In the genomic region with DNA sequence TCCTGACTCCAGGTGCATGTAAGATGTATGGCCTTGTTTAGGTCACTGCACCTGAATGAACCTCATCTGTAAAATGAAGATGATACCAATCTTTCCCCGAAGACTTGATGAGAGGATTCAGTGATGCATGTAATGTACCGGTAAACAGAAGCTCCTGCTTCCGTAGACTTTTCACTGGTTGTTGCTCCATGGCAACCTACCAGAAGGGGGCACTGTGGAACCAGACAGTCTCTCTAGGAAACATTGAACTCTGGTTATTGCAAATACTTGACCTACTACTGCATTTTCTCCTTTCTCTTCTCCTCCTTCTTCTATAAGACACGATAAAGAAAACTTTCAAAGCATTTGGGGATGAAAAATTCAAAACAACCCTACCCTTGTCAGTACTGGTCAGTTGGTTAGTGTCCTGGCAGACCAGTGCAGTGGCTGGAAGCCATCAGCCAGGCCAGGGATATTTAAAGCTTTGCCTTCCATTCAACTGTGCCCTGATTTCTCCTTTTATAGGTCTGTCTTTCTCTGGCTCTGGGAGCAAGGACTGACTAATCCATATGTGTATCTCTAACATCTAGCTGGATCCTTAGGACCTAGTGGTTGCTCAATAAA, we compare ENCODE assay signal across 8 cellular contexts.
DNase-seq lines count a peak whose midpoint lies in the region; FAIRE-seq and TF ChIP-seq lines count a peak whose summit lies in the region.

No MANE protein-coding gene starts in this region.

- dilution Hi-C loops in mammary epithelial cell (cut with HindIII; ENCODE audit: low sequenced_read_pairs) = no loop called here

- H4K20me1 ChIP-seq in mammary epithelial cell (ENCODE audit: insufficient read depth, low read length) = no peaks in the 10 kb centered on the region

- no peak overlapping the region for H3K4me2 ChIP-seq in mammary epithelial cell (ENCODE audit: insufficient read depth, low read depth, low read length)

- H3K9ac ChIP-seq in mammary epithelial cell (ENCODE audit: insufficient read depth, low read length) = no peak overlapping the region

- intact Hi-C loops in mammary epithelial cell (cut with micrococcal nuclease) (loop anchor here (1.0 kb wide), 2 partner anchors 153 to 164 kb away; no protein-coding TSS in a partner anchor), vagina (cut with DNase I) (no loop called here)

- no peaks in the 10 kb centered on the region for H3K79me2 ChIP-seq in mammary epithelial cell (ENCODE audit: insufficient read depth, low read length)

- H3K4me1 ChIP-seq in mammary epithelial cell (ENCODE audit: insufficient read depth, low read length) (no peaks in the 10 kb centered on the region), vagina (no peaks in the 10 kb centered on the region)

- 17% methylated on average over 4 of the region's 4 CpGs for WGBS in mammary epithelial cell (ENCODE audit: low coverage, missing lambda C conversion rate)

- CTCF ChIA-PET in mammary epithelial cell (lab: Charles Lee; ENCODE audit: low non-redundant PET) = interaction anchor here (0.5 to 2.2 kb wide), 3 partner anchors 153 to 667 kb away, joined by 3 to 19 read pairs (median 14); no protein-coding TSS in a partner anchor

- in situ Hi-C loops in mammary epithelial cell (cut with MboI; ENCODE audit: low sequenced_read_pairs in 2 of 2) = loop anchor here in 1 of 2 donors (5.0 kb wide), 1 partner anchor 164 kb away; no protein-coding TSS in a partner anchor

- peak; percentile 78 for TF ChIP-seq CTCF in GM12864 (IDR thresholded peaks at IDR 0.05; ENCODE audit: low read depth, low read length, missing control alignments)
- peak; percentile 86 to 92 for TF ChIP-seq CTCF in mammary epithelial cell (conservative IDR thresholded peaks at IDR 0.05 in 1 of 2, IDR thresholded peaks at IDR 0.05 in 1 of 2; ENCODE audit: extremely low read depth in 1 of 2, insufficient read depth in 1 of 2, low read depth in 1 of 2, low read length in 2 of 2)
- no peak for TF ChIP-seq CTCF in vagina (IDR thresholded peaks at IDR 0.05)

- H2AFZ ChIP-seq in mammary epithelial cell (ENCODE audit: low read depth, low read length) = no peak overlapping the region

- no peak for TF ChIP-seq POLR2A in vagina (IDR thresholded peaks at IDR 0.05)
- TF ChIP-seq POLR2A in GM12892 (IDR thresholded peaks at IDR 0.05; ENCODE audit: low read depth, low read length) = no peak

- H3K27me3 ChIP-seq in mammary epithelial cell (ENCODE audit: insufficient read depth, low read length) (peaks cover 3% of the 10 kb centered on the region), vagina (no peaks in the 10 kb centered on the region)

- DNase-seq in AG08395 (ENCODE audit: low spot score) (peak; percentile 58), GM12864 (ENCODE audit: low read depth) (peak; percentile 5), NCI-H187 treated with DMSO at 0.1 percent for 48 hours (lab: John Stamatoyannopoulos, UW) (peak; percentile 71), mammary epithelial cell (peak; percentile 44), midbrain (lab: John Stamatoyannopoulos, UW) (peak; percentile 11), vagina (ENCODE audit: extremely low spot score in 2 of 2) (no peak), GM12892 (ENCODE audit: insufficient read length) (no peak)
- no peak for DNase-seq in effector CD8-positive, alpha-beta T cell (lab: John Stamatoyannopoulos, UW)

- H3K4me3 ChIP-seq in GM12864 (ENCODE audit: low read depth, low read length) (no peak overlapping the region), mammary epithelial cell (replicated peaks in 1 of 3; ENCODE audit: insufficient read depth in 1 of 3, low read depth in 2 of 3, low read length in 3 of 3) (no peak overlapping the region), vagina (no peak overlapping the region)

- no peak for FAIRE-seq in GM12892 (lab: Jason Lieb, UNC)

- H3K36me3 ChIP-seq in mammary epithelial cell (ENCODE audit: insufficient read depth, low read length) (no peaks in the 10 kb centered on the region), vagina (no peaks in the 10 kb centered on the region)

- BruUV-seq in mammary epithelial cell (replicated peaks; lab: Mats Ljungman, UMichigan) = no TSS peak

- H3K27ac ChIP-seq in mammary epithelial cell (ENCODE audit: insufficient read depth, low read depth, low read length) (no peak overlapping the region), vagina (no peak overlapping the region)

- H3K9me3 ChIP-seq in mammary epithelial cell (replicated peaks; ENCODE audit: insufficient read depth, low read length) (no peaks in the 10 kb centered on the region), vagina (no peaks in the 10 kb centered on the region)

Comparison
In these comparisons a context has a peak if more than half of its experiments do, and no peak if none do; other contexts are left out.
1. DNase-seq: peak in AG08395 (single experiment), GM12864 (single experiment), NCI-H187 treated with DMSO at 0.1 percent for 48 hours (single experiment), mammary epithelial cell (single experiment) and midbrain (single experiment); none in vagina (0 of 2), effector CD8-positive, alpha-beta T cell (single experiment) and GM12892 (single experiment).
2. CTCF ChIP-seq: peak in GM12864 (single experiment) and mammary epithelial cell (2 of 2); none in vagina (0 of 3).